ENCODE assay signal across 1 cellular context in the genomic region with DNA sequence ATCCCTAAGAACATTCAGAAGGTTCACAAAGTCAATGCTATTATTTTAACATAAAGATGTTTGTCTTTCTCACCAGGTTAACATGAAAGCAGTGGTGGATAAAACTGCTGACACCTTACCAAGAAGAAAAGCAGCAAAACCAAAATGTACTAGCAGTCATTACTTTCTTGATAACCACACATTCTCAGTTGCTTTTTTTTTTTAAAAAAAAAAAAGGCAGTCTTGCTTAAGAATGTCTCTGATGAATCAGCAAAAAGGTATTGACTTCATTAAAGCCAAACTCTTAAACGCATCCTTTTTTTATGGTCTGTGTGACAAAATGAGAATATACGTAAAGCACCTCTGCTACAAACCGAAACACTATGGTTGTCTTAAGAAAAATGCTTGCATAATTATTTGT.
A peak's percentile ranks its signal among the peaks of the same experiment; 100 is the strongest.
TF ChIP-seq lines count a peak whose summit lies in the region.

No MANE protein-coding gene starts in this region.

TF ChIP-seq in HepG2, 621 proteins besides CTCF, POLR2A, EP300 and RAD21:
- peak; percentile 38 to 59; a peak in 3 of 4 replicates for TF ChIP-seq MAFK (conservative IDR thresholded peaks at IDR 0.05 in 1 of 2, IDR thresholded peaks at IDR 0.05 in 1 of 2; ENCODE audit: low read length in 2 of 2)
- no peak for TF ChIP-seq ZNF724P (CRISPR knock-in tag; IDR thresholded peaks at IDR 0.05; ENCODE audit: borderline replicate concordance)
- no peak for TF ChIP-seq TARDBP (CRISPR knock-in tag; IDR thresholded peaks at IDR 0.05)
- TF ChIP-seq, protein P1, sequence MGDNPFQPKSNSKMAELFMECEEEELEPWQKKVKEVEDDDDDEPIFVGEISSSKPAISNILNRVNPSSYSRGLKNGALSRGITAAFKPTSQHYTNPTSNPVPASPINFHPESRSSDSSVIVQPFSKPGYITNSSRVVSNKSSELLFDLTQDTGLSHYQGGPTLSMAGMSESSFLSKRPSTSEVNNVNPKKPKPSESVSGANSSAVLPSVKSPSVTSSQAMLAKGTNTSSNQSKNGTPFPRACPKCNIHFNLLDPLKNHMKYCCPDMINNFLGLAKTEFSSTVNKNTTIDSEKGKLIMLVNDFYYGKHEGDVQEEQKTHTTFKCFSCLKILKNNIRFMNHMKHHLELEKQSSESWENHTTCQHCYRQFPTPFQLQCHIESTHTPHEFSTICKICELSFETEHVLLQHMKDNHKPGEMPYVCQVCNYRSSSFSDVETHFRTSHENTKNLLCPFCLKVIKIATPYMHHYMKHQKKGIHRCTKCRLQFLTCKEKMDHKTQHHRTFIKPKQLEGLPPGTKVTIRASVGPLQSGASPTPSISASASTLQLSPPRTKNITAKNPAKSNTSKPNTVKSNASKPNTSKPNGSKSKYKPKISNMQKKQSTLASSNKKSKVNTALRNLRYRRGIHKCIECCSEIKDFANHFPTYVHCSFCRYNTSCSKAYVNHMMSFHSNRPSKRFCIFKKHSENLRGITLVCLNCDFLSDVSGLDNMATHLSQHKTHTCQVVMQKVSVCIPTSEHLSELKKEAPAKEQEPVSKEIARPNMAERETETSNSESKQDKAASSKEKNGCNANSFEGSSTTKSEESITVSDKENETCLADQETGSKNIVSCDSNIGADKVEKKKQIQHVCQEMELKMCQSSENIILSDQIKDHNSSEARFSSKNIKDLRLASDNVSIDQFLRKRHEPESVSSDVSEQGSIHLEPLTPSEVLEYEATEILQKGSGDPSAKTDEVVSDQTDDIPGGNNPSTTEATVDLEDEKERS (CRISPR knock-in tag; IDR thresholded peaks at IDR 0.05), result no peak
- peak; percentile 44; the same call in 1 of the 2 replicates for TF ChIP-seq MAFF (IDR thresholded peaks at IDR 0.05; ENCODE audit: low read depth, low read length)
- TF ChIP-seq ZNF17 (CRISPR knock-in tag; IDR thresholded peaks at IDR 0.05), result no peak
- TF ChIP-seq, protein P2, sequence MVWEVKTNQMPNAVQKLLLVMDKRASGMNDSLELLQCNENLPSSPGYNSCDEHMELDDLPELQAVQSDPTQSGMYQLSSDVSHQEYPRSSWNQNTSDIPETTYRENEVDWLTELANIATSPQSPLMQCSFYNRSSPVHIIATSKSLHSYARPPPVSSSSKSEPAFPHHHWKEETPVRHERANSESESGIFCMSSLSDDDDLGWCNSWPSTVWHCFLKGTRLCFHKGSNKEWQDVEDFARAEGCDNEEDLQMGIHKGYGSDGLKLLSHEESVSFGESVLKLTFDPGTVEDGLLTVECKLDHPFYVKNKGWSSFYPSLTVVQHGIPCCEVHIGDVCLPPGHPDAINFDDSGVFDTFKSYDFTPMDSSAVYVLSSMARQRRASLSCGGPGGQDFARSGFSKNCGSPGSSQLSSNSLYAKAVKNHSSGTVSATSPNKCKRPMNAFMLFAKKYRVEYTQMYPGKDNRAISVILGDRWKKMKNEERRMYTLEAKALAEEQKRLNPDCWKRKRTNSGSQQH (CRISPR knock-in tag; IDR thresholded peaks at IDR 0.05; ENCODE audit: low read depth), result no peak
- TF ChIP-seq ZNF350 (CRISPR knock-in tag; IDR thresholded peaks at IDR 0.05; ENCODE audit: borderline replicate concordance, low read depth), result no peak
- TF ChIP-seq NFATC3 (CRISPR knock-in tag; IDR thresholded peaks at IDR 0.05), result no peak
